9 cellular contexts compared by ENCODE assay signal in the genomic region with DNA sequence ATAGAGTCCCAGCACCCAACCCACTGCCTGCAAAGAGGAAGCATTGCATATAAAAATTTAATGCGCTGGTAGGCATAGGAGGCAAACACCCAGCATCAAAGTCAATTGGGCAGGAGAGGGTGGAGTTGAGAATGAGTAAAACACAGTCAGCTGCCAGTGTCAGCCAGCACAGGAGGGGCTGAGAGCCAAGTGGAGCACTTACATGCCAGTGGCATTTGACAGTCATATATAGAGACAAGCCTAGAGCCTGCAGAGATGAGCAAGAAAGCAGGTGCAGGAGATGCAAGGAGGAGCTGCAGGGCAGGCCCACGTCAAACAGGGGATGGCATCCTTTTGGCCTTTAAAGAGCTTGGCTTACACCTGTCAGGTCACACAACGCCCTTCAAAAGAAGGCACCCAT. TPM values are rescaled to one million over a fixed set of nuclear protein-coding genes. Genes with fewer than 3 reads are reported as not detected.
DNase-seq lines count a peak whose midpoint lies in the region; ATAC-seq and TF ChIP-seq lines count a peak whose summit lies in the region.
"Had no signal": no experiment of that assay in that cellular context is flagged by ENCODE, and none has a peak within 500 bp of the region (broad histone marks: within the 10 kb centered on the region; RNA-seq: fewer than 3 reads in every experiment).

No MANE protein-coding gene starts in this region.

- H3K27ac Mint-ChIP-seq in IgD-negative memory B cell (peak overlapping the region; percentile 60 to 90 (median 70)), CD14-positive monocyte (no peak overlapping the region)

- no peak for TF ChIP-seq CTCF in PC-3 (conservative IDR thresholded peaks at IDR 0.05; ENCODE audit: low read depth, low read length)
- no peak for TF ChIP-seq CTCF in heart right ventricle (IDR thresholded peaks at IDR 0.05)
- TF ChIP-seq CTCF in Peyer's patch (IDR thresholded peaks at IDR 0.05) = no peak
- no peak for TF ChIP-seq CTCF in CD14-positive monocyte (IDR thresholded peaks at IDR 0.05)

- no peaks in the 10 kb centered on the region for H3K36me3 ChIP-seq in PC-3 (ENCODE audit: low read depth, low read length)
- no peaks in the 10 kb centered on the region for H3K36me3 ChIP-seq in heart right ventricle
- no peaks in the 10 kb centered on the region for H3K36me3 ChIP-seq in Peyer's patch

- H3K79me2 ChIP-seq in PC-3 (ENCODE audit: low read length) = no peaks in the 10 kb centered on the region

- H2AFZ ChIP-seq in PC-3 (ENCODE audit: low read length) = no peak overlapping the region

- DNase-seq in DMS53 treated with DMSO at 0.1 percent for 48 hours (lab: John Stamatoyannopoulos, UW; ENCODE audit: unreplicated experiment) = peak; percentile 3
- DNase-seq in PC-3 = peak; percentile 83
- DNase-seq in heart right ventricle = peak in 1 of 2 donors; percentile 10
- no peak for DNase-seq in Peyer's patch
- DNase-seq in CD14-positive monocyte (ENCODE audit: low spot score) = no peak
- DNase-seq: activated T-cell treated with anti-CD3 and anti-CD28 coated beads for 4 hours had no signal

- no peaks in the 10 kb centered on the region for H4K20me1 ChIP-seq in PC-3 (ENCODE audit: low read length)

- no peak overlapping the region for H3K4me2 ChIP-seq in PC-3 (ENCODE audit: low read length)

- intact Hi-C loops in PC-3 (cut with micrococcal nuclease) = no loop called here
- intact Hi-C loops in heart right ventricle (cut with DNase I) = no loop called here
- intact Hi-C loops in CD14-positive monocyte (cut with micrococcal nuclease) = no loop called here

- peak; percentile 70 for ATAC-seq in PC-3
- ATAC-seq in heart right ventricle = peak in 7 of 8 donors; percentile 47 to 83 (median 69)
- no peak for ATAC-seq in GM18873 (IDR thresholded peaks at IDR 0.05; ENCODE audit: low FRiP score, unreplicated experiment)

- H3K9me3 Mint-ChIP-seq in IgD-negative memory B cell = peaks cover 0 to 1% (median 0%) of the 10 kb centered on the region in 3 donors
- H3K9me3 Mint-ChIP-seq in CD14-positive monocyte = peaks cover 0 to 4% (median 0%) of the 10 kb centered on the region in 7 donors

- no TSS peak for BruUV-seq in PC-3 (replicated peaks; lab: Mats Ljungman, UMichigan)

- CTCF ChIA-PET in PC-3 (lab: Charles Lee) = interaction anchor here (0.6 kb wide), 1 partner anchor 490 kb away, joined by 3 read pairs; no protein-coding TSS in a partner anchor

- POLR2A ChIA-PET in PC-3 (lab: Charles Lee; ENCODE audit: unreplicated experiment) = no interaction called here

- peaks cover 32 to 47% (median 46%) of the 10 kb centered on the region in 3 donors for H3K4me1 Mint-ChIP-seq in IgD-negative memory B cell
- peaks cover 10% of the 10 kb centered on the region for H3K4me1 Mint-ChIP-seq in CD14-positive monocyte

- no peaks in the 10 kb centered on the region for H3K27me3 ChIP-seq in PC-3 (ENCODE audit: low read length)
- no peaks in the 10 kb centered on the region for H3K27me3 ChIP-seq in heart right ventricle
- no peaks in the 10 kb centered on the region for H3K27me3 ChIP-seq in Peyer's patch

- H3K4me1 ChIP-seq in PC-3 (ENCODE audit: insufficient read depth, low read length) = peaks cover 31% of the 10 kb centered on the region
- H3K4me1 ChIP-seq in heart right ventricle = peaks cover 0 to 18% (median 9%) of the 10 kb centered on the region in 9 donors
- peaks cover 0 to 12% (median 9%) of the 10 kb centered on the region in 4 donors for H3K4me1 ChIP-seq in Peyer's patch

- H3K9me3 ChIP-seq in PC-3 (ENCODE audit: low read length) (no peaks in the 10 kb centered on the region), heart right ventricle (no peaks in the 10 kb centered on the region), Peyer's patch (no peaks in the 10 kb centered on the region)

- 79 to 81% methylated on average over 3 of the region's 3 CpGs for WGBS in heart right ventricle, 2 donors

- no peak for TF ChIP-seq POLR2A in Peyer's patch (IDR thresholded peaks at IDR 0.05)

- no peaks in the 10 kb centered on the region for H3K9me2 ChIP-seq in PC-3 (replicated peaks; ENCODE audit: low read length)

- H3K9ac ChIP-seq in PC-3 (ENCODE audit: low read length) = no peak overlapping the region

- H3K36me3 Mint-ChIP-seq in IgD-negative memory B cell = peaks cover 3% of the 10 kb centered on the region
- H3K36me3 Mint-ChIP-seq in CD14-positive monocyte = no peaks in the 10 kb centered on the region

- H3K27me3 Mint-ChIP-seq in IgD-negative memory B cell (no peaks in the 10 kb centered on the region), CD14-positive monocyte (ENCODE audit: low read depth in 3 of 3) (no peaks in the 10 kb centered on the region)

- peak overlapping the region; percentile 91 for H3K27ac ChIP-seq in PC-3 (ENCODE audit: low read length)
- H3K27ac ChIP-seq in heart right ventricle = no peak overlapping the region
- peak overlapping the region in 1 of 4 donors; percentile 50 for H3K27ac ChIP-seq in Peyer's patch
- H3K27ac ChIP-seq: SK-N-MC had no signal

- H3K4me3 Mint-ChIP-seq in IgD-negative memory B cell (peak overlapping the region in 3 of 4 donors; percentile 34 to 96 (median 52)), CD14-positive monocyte (no peak overlapping the region)

- H3K4me3 ChIP-seq in PC-3 (ENCODE audit: low read length) (no peak overlapping the region), heart right ventricle (no peak overlapping the region), Peyer's patch (no peak overlapping the region)
- H3K4me3 ChIP-seq: SK-N-MC had no signal

- peaks cover 3% of the 10 kb centered on the region for H3F3A ChIP-seq in PC-3 (ENCODE audit: low read length, unreplicated experiment)

RNA-seq across cellular contexts. Expression of gene ZFAND6, which starts 27.6 kb away (rescaled TPM):
- polyA plus RNA-seq in IgD-negative memory B cell (216 TPM), heart right ventricle (10 to 100 TPM; 34.5 to 70.7 TPM), CD14-positive monocyte (100 to 1,000 TPM in 1 of 2 donors, 10 to 100 TPM in 1; 99.6 to 106 TPM)
- total RNA-seq in PC-3 (2014; rRNA removed) (50.2 and 96.6 TPM in 2 replicates), heart right ventricle (10 to 100 TPM; 65.9 to 89.5 (median 75.7) TPM), Peyer's patch (100 to 1,000 TPM in 1 of 4 donors, 10 to 100 TPM in 3; 75.9 to 154 (median 81.0) TPM)

Comparison
In these comparisons a context has a peak if more than half of its experiments do, and no peak if none do; other contexts are left out.
1. DNase-seq: peak in DMS53 treated with DMSO at 0.1 percent for 48 hours (single experiment) and PC-3 (single experiment); none in Peyer's patch (0 of 3) and CD14-positive monocyte (single experiment).
2. H3K27ac Mint-ChIP-seq: peak in IgD-negative memory B cell (3 of 3); none in CD14-positive monocyte (0 of 7).
3. H3K4me3 Mint-ChIP-seq: peak in IgD-negative memory B cell (3 of 4); none in CD14-positive monocyte (0 of 2).